ENCODE assay signal across 1 cellular context in the genomic region with DNA sequence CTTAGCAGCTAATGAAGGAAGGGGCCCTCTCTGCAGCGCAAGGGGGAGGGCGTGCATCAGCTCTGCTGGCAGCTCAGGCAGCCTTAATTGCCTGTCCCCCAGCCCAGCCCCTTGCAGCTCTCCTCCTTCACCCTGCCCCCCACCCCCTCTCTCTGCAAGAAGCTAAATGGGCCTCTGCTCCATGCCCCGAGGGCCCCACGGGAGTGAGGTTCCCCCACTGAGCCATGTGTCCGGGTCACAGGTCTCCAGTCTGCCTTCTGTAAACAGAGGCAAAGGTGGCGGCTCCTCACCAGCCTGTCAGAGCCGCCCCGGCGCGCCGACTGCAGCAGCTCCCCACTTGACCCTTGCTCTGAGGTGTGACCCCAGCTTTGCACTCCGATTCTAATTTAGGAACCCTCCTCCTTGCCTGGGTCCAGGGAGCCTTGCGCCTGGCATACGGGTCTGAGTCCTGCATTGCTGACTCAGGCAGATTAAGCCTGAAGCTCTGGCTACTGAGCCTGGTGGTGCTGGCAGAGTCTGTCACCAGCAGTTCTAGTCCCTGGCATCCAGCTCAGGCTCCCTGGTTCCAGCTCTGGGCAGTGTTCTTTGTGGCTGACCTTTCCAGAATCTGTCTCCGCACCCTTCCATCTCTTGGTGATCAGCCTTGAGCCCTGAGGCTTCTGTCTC.
TF ChIP-seq lines count a peak whose summit lies in the region.

No MANE protein-coding gene starts in this region.

TF ChIP-seq in GM23338, 12 proteins besides CTCF, POLR2A, EP300 and RAD21 (continued from another document):
- TF ChIP-seq, protein P1, sequence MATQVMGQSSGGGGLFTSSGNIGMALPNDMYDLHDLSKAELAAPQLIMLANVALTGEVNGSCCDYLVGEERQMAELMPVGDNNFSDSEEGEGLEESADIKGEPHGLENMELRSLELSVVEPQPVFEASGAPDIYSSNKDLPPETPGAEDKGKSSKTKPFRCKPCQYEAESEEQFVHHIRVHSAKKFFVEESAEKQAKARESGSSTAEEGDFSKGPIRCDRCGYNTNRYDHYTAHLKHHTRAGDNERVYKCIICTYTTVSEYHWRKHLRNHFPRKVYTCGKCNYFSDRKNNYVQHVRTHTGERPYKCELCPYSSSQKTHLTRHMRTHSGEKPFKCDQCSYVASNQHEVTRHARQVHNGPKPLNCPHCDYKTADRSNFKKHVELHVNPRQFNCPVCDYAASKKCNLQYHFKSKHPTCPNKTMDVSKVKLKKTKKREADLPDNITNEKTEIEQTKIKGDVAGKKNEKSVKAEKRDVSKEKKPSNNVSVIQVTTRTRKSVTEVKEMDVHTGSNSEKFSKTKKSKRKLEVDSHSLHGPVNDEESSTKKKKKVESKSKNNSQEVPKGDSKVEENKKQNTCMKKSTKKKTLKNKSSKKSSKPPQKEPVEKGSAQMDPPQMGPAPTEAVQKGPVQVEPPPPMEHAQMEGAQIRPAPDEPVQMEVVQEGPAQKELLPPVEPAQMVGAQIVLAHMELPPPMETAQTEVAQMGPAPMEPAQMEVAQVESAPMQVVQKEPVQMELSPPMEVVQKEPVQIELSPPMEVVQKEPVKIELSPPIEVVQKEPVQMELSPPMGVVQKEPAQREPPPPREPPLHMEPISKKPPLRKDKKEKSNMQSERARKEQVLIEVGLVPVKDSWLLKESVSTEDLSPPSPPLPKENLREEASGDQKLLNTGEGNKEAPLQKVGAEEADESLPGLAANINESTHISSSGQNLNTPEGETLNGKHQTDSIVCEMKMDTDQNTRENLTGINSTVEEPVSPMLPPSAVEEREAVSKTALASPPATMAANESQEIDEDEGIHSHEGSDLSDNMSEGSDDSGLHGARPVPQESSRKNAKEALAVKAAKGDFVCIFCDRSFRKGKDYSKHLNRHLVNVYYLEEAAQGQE (IDR thresholded peaks at IDR 0.05; ENCODE audit: unreplicated experiment), result no peak
- TF ChIP-seq EZH2 (IDR thresholded peaks at IDR 0.05; ENCODE audit: low read depth, unreplicated experiment), result no peak
- TF ChIP-seq ZNF114 (CRISPR knock-in tag; IDR thresholded peaks at IDR 0.05), result no peak
- TF ChIP-seq JUNB (IDR thresholded peaks at IDR 0.05; ENCODE audit: unreplicated experiment), result no peak
- TF ChIP-seq, protein P2, sequence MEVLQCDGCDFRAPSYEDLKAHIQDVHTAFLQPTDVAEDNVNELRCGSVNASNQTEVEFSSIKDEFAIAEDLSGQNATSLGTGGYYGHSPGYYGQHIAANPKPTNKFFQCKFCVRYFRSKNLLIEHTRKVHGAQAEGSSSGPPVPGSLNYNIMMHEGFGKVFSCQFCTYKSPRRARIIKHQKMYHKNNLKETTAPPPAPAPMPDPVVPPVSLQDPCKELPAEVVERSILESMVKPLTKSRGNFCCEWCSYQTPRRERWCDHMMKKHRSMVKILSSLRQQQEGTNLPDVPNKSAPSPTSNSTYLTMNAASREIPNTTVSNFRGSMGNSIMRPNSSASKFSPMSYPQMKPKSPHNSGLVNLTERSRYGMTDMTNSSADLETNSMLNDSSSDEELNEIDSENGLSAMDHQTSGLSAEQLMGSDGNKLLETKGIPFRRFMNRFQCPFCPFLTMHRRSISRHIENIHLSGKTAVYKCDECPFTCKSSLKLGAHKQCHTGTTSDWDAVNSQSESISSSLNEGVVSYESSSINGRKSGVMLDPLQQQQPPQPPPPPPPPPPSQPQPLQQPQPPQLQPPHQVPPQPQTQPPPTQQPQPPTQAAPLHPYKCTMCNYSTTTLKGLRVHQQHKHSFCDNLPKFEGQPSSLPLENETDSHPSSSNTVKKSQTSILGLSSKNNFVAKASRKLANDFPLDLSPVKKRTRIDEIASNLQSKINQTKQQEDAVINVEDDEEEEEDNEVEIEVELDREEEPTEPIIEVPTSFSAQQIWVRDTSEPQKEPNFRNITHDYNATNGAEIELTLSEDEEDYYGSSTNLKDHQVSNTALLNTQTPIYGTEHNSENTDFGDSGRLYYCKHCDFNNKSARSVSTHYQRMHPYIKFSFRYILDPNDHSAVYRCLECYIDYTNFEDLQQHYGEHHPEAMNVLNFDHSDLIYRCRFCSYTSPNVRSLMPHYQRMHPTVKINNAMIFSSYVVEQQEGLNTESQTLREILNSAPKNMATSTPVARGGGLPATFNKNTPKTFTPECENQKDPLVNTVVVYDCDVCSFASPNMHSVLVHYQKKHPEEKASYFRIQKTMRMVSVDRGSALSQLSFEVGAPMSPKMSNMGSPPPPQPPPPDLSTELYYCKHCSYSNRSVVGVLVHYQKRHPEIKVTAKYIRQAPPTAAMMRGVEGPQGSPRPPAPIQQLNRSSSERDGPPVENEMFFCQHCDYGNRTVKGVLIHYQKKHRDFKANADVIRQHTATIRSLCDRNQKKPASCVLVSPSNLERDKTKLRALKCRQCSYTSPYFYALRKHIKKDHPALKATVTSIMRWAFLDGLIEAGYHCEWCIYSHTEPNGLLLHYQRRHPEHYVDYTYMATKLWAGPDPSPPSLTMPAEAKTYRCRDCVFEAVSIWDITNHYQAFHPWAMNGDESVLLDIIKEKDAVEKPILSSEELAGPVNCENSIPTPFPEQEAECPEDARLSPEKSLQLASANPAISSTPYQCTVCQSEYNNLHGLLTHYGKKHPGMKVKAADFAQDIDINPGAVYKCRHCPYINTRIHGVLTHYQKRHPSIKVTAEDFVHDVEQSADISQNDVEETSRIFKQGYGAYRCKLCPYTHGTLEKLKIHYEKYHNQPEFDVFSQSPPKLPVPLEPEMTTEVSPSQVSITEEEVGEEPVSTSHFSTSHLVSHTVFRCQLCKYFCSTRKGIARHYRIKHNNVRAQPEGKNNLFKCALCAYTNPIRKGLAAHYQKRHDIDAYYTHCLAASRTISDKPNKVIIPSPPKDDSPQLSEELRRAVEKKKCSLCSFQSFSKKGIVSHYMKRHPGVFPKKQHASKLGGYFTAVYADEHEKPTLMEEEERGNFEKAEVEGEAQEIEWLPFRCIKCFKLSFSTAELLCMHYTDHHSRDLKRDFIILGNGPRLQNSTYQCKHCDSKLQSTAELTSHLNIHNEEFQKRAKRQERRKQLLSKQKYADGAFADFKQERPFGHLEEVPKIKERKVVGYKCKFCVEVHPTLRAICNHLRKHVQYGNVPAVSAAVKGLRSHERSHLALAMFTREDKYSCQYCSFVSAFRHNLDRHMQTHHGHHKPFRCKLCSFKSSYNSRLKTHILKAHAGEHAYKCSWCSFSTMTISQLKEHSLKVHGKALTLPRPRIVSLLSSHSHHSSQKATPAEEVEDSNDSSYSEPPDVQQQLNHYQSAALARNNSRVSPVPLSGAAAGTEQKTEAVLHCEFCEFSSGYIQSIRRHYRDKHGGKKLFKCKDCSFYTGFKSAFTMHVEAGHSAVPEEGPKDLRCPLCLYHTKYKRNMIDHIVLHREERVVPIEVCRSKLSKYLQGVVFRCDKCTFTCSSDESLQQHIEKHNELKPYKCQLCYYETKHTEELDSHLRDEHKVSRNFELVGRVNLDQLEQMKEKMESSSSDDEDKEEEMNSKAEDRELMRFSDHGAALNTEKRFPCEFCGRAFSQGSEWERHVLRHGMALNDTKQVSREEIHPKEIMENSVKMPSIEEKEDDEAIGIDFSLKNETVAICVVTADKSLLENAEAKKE (CRISPR knock-in tag; IDR thresholded peaks at IDR 0.05), result no peak
- no peak for TF ChIP-seq POLR2AphosphoS5 (IDR thresholded peaks at IDR 0.05; ENCODE audit: low read depth)
- TF ChIP-seq CREB1 (CRISPR knock-in tag; IDR thresholded peaks at IDR 0.05; ENCODE audit: low read depth), result no peak
- TF ChIP-seq NANOG (IDR thresholded peaks at IDR 0.05; ENCODE audit: borderline replicate concordance), result no peak
- no peak for TF ChIP-seq STAT1 (IDR thresholded peaks at IDR 0.05; ENCODE audit: unreplicated experiment)
- TF ChIP-seq ZNF331 (CRISPR knock-in tag; IDR thresholded peaks at IDR 0.05; ENCODE audit: low read depth), result no peak
TF ChIP-seq in GM23338: peak in this region for 0.
